ENCODE assay signal across 12 cellular contexts in the genomic region with DNA sequence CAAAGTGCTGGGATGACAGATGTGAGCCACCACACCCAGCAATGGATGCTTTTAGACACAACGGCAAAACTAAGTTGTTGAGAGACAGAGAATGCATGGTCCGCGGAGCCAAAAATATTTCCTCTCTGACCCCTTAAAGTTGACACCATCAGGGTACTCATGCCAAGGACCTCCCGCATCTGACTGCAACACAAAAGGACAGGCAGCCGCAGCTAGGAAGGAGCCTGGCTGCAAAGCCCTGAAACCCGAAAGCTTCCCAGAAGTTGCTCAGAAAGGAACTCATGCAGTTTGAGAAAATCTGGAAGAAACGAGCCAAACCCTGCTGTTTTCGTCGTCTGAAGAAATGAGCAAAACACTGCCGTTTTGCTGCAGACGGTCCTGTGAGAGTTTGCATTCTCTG. TPM values are rescaled to one million over a fixed set of nuclear protein-coding genes. Genes with fewer than 3 reads are reported as not detected.
A peak's percentile ranks its signal among the peaks of the same experiment; 100 is the strongest.
DNase-seq lines count a peak whose midpoint lies in the region; ATAC-seq, FAIRE-seq and TF ChIP-seq lines count a peak whose summit lies in the region.
"Had no signal": no experiment of that assay in that cellular context is flagged by ENCODE, and none has a peak within 500 bp of the region (broad histone marks: within the 10 kb centered on the region; RNA-seq: fewer than 3 reads in every experiment).

No MANE protein-coding gene starts in this region.

- H3K27me3 ChIP-seq in mucosa of rectum (ENCODE audit: control insufficient read depth in 2 of 2, insufficient read depth in 2 of 2, low read length in 2 of 2): no peaks in the 10 kb centered on the region

- CTCF ChIA-PET in WTC11 (lab: Charles Lee): no interaction called here
- CTCF ChIA-PET in activated CD4-positive, alpha-beta memory T cell treated with anti-CD3 and anti-CD28 coated beads, Interleukin-2, amount 10 ng/mL, durations not matched to agents 7 days and 5 days (lab: Charles Lee): no interaction called here

- H3K9me3 Mint-ChIP-seq in WTC11: peaks cover 9% of the 10 kb centered on the region
- H3K9me3 Mint-ChIP-seq in activated CD4-positive, alpha-beta memory T cell treated with anti-CD3 and anti-CD28 coated beads, Interleukin-2, amount 10 ng/mL, durations not matched to agents 7 days and 5 days: peaks cover 7% of the 10 kb centered on the region

- H3K4me3 Mint-ChIP-seq in WTC11: peak overlapping the region; percentile 52
- H3K4me3 Mint-ChIP-seq in activated CD4-positive, alpha-beta memory T cell treated with anti-CD3 and anti-CD28 coated beads, Interleukin-2, amount 10 ng/mL, durations not matched to agents 7 days and 5 days: no peak overlapping the region
- H3K4me3 Mint-ChIP-seq: CD4-positive, alpha-beta T cell had no signal

- H3K9me3 ChIP-seq in mucosa of rectum (ENCODE audit: control insufficient read depth in 2 of 2, low read length in 2 of 2): no peaks in the 10 kb centered on the region

- no peaks in the 10 kb centered on the region for H3K4me1 ChIP-seq in mucosa of rectum (ENCODE audit: control insufficient read depth in 2 of 2, insufficient read depth in 2 of 2, low read length in 2 of 2)

- no peaks in the 10 kb centered on the region for H3K27me3 Mint-ChIP-seq in WTC11 (ENCODE audit: low read depth)
- H3K27me3 Mint-ChIP-seq in activated CD4-positive, alpha-beta memory T cell treated with anti-CD3 and anti-CD28 coated beads, Interleukin-2, amount 10 ng/mL, durations not matched to agents 7 days and 5 days: no peaks in the 10 kb centered on the region
- H3K27me3 Mint-ChIP-seq: CD4-positive, alpha-beta T cell had no signal

- ATAC-seq in WTC11: no peak
- no peak for ATAC-seq in SK-N-SH treated with all-trans-retinoic acid at 6 μM for 48 hours
- ATAC-seq in GM21619 (IDR thresholded peaks at IDR 0.05; ENCODE audit: unreplicated experiment): no peak

- no peak for DNase-seq in WTC11 (ENCODE audit: low spot score)
- DNase-seq in fibroblast of pulmonary artery (ENCODE audit: low read depth): peak; percentile 28
- DNase-seq in activated CD4-positive, alpha-beta memory T cell treated with anti-CD3 and anti-CD28 coated beads, Interleukin-2, amount 10 ng/mL, durations not matched to agents 7 days and 5 days: no peak
- DNase-seq in GM12892 (ENCODE audit: insufficient read length): no peak
- DNase-seq: CD4-positive, alpha-beta T cell; NCI-H226; stimulated activated CD4-positive, alpha-beta T cell treated with anti-CD3 and anti-CD28 coated beads, Interleukin-2, amount 100 ng/mL, for 24 hours had no signal

- H3K4me3 ChIP-seq in fibroblast of pulmonary artery (replicated peaks; ENCODE audit: low read depth, low read length): peak overlapping the region; percentile 30
- no peak overlapping the region for H3K4me3 ChIP-seq in mucosa of rectum (ENCODE audit: low read length in 2 of 2)

- TF ChIP-seq CTCF in WTC11 (IDR thresholded peaks at IDR 0.05) (no peak), fibroblast of pulmonary artery (IDR thresholded peaks at IDR 0.05; ENCODE audit: low read length, missing control alignments) (no peak)

- H3K4me1 Mint-ChIP-seq in WTC11: peaks cover 38% of the 10 kb centered on the region
- no peaks in the 10 kb centered on the region for H3K4me1 Mint-ChIP-seq in activated CD4-positive, alpha-beta memory T cell treated with anti-CD3 and anti-CD28 coated beads, Interleukin-2, amount 10 ng/mL, durations not matched to agents 7 days and 5 days

- FAIRE-seq in GM12892 (lab: Jason Lieb, UNC): no peak
- FAIRE-seq: TTC549 had no signal

- H3K36me3 Mint-ChIP-seq in WTC11: peaks cover 38% of the 10 kb centered on the region
- H3K36me3 Mint-ChIP-seq in activated CD4-positive, alpha-beta memory T cell treated with anti-CD3 and anti-CD28 coated beads, Interleukin-2, amount 10 ng/mL, durations not matched to agents 7 days and 5 days (ENCODE audit: low read depth): peaks cover 28% of the 10 kb centered on the region

- peak overlapping the region; percentile 9 to 32 for H3K9ac ChIP-seq in mucosa of rectum (ENCODE audit: low read depth in 1 of 2, low read length in 2 of 2)

- no peak for TF ChIP-seq POLR2A in GM12892 (IDR thresholded peaks at IDR 0.05; ENCODE audit: low read depth, low read length)

- H3K27ac ChIP-seq in mucosa of rectum (ENCODE audit: low read depth in 2 of 2, low read length in 2 of 2) (peak overlapping the region in 1 of 2 donors; percentile 56), temporal lobe (ENCODE audit: low read depth, low read length) (peak overlapping the region; percentile 46)

- H3K27ac Mint-ChIP-seq in WTC11: peak overlapping the region; percentile 97
- H3K27ac Mint-ChIP-seq in activated CD4-positive, alpha-beta memory T cell treated with anti-CD3 and anti-CD28 coated beads, Interleukin-2, amount 10 ng/mL, durations not matched to agents 7 days and 5 days: no peak overlapping the region
- H3K27ac Mint-ChIP-seq: CD4-positive, alpha-beta T cell had no signal

- peaks cover 28 to 30% of the 10 kb centered on the region in 2 donors for H3K36me3 ChIP-seq in mucosa of rectum (ENCODE audit: control insufficient read depth in 2 of 2, insufficient read depth in 2 of 2, low read length in 2 of 2)

- POLR2A ChIA-PET in WTC11 (lab: Charles Lee): no interaction called here
- POLR2A ChIA-PET in activated CD4-positive, alpha-beta memory T cell treated with anti-CD3 and anti-CD28 coated beads, Interleukin-2, amount 10 ng/mL, durations not matched to agents 7 days and 5 days (lab: Charles Lee): no interaction called here

TF ChIP-seq in WTC11, 78 proteins besides CTCF, POLR2A, EP300 and RAD21:
- no peak for TF ChIP-seq JAZF1 (CRISPR knock-in tag; IDR thresholded peaks at IDR 0.05)
- TF ChIP-seq, protein P1, sequence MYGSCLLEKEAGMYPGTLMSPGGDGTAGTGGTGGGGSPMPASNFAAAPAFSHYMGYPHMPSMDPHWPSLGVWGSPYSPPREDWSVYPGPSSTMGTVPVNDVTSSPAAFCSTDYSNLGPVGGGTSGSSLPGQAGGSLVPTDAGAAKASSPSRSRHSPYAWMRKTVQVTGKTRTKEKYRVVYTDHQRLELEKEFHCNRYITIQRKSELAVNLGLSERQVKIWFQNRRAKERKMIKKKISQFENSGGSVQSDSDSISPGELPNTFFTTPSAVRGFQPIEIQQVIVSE (CRISPR knock-in tag; IDR thresholded peaks at IDR 0.05; ENCODE audit: borderline replicate concordance): no peak
TF ChIP-seq in WTC11: peak in this region for 0.

TF ChIP-seq in SK-N-SH treated with all-trans-retinoic acid at 6 μM for 48 hours, 23 proteins besides CTCF, POLR2A, EP300 and RAD21:
- TF ChIP-seq, protein P2, sequence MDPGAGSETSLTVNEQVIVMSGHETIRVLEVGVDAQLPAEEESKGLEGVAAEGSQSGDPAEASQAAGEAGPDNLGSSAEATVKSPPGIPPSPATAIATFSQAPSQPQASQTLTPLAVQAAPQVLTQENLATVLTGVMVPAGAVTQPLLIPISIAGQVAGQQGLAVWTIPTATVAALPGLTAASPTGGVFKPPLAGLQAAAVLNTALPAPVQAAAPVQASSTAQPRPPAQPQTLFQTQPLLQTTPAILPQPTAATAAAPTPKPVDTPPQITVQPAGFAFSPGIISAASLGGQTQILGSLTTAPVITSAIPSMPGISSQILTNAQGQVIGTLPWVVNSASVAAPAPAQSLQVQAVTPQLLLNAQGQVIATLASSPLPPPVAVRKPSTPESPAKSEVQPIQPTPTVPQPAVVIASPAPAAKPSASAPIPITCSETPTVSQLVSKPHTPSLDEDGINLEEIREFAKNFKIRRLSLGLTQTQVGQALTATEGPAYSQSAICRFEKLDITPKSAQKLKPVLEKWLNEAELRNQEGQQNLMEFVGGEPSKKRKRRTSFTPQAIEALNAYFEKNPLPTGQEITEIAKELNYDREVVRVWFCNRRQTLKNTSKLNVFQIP (CRISPR knock-in tag; IDR thresholded peaks at IDR 0.05; ENCODE audit: borderline replicate concordance, low read depth): no peak
- TF ChIP-seq SNAI2 (CRISPR knock-in tag; IDR thresholded peaks at IDR 0.05) (no peak), ESRRG (CRISPR knock-in tag; IDR thresholded peaks at IDR 0.05) (no peak), ZFP30 (CRISPR knock-in tag; IDR thresholded peaks at IDR 0.05) (no peak), ZNF565 (CRISPR knock-in tag; conservative IDR thresholded peaks at IDR 0.05; ENCODE audit: low read depth) (no peak), OSR1 (CRISPR knock-in tag; IDR thresholded peaks at IDR 0.05) (no peak), PPARA (CRISPR knock-in tag; IDR thresholded peaks at IDR 0.05; ENCODE audit: borderline replicate concordance) (no peak)
- TF ChIP-seq, protein P3, sequence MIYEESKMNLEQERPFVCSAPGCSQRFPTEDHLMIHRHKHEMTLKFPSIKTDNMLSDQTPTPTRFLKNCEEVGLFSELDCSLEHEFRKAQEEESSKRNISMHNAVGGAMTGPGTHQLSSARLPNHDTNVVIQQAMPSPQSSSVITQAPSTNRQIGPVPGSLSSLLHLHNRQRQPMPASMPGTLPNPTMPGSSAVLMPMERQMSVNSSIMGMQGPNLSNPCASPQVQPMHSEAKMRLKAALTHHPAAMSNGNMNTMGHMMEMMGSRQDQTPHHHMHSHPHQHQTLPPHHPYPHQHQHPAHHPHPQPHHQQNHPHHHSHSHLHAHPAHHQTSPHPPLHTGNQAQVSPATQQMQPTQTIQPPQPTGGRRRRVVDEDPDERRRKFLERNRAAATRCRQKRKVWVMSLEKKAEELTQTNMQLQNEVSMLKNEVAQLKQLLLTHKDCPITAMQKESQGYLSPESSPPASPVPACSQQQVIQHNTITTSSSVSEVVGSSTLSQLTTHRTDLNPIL (CRISPR knock-in tag; IDR thresholded peaks at IDR 0.05; ENCODE audit: low read depth): no peak

RNA-seq across cellular contexts. Expression of a gene that starts 16.5 kb away (rescaled TPM):
- 28.2 to 34.3 TPM (median 33.4 TPM) in 3 replicates for total RNA-seq in WTC11 (2021)
- total RNA-seq in temporal lobe: 17.5 TPM
- 10 to 100 TPM; 21.1 to 23.7 TPM for total RNA-seq in activated CD4-positive, alpha-beta memory T cell treated with anti-CD3 and anti-CD28 coated beads, Interleukin-2, amount 10 ng/mL, durations not matched to agents 7 days and 5 days
- 16.3 TPM for polyA plus RNA-seq in GM12892 (2012; ENCODE audit: missing spikeins)

RNA-seq across cellular contexts. Expression of a gene that starts 16.5 kb away (rescaled TPM):
- total RNA-seq in WTC11 (2021): 45.1 to 49.2 TPM (median 47.3 TPM) in 3 replicates
- 27.3 TPM for total RNA-seq in temporal lobe
- total RNA-seq in activated CD4-positive, alpha-beta memory T cell treated with anti-CD3 and anti-CD28 coated beads, Interleukin-2, amount 10 ng/mL, durations not matched to agents 7 days and 5 days: 10 to 100 TPM; 29.6 to 31.0 TPM
- 21.2 TPM for polyA plus RNA-seq in GM12892 (2012; ENCODE audit: missing spikeins)
